Comparison of ENCODE assay signal across 8 cellular contexts in the genomic region with DNA sequence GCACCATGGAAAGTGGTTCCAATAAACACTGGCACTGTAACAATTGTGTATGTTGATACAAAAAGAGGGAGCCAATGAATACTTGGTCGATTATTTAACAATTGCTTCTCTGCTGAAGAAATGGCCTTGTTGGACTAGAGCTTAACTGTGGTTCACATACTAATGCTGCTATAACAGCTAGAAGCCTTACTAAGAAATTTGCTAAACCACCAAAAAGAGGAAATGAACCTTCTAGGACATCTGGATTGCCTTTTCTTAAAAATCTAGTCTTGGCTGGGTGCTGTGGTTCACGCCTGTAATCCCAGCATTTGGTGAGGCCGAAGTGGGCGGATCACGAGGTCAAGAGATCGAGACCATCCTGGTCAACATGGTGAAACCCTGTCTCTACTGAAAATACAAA.
DNase-seq lines count a peak whose midpoint lies in the region; ATAC-seq lines count a peak whose summit lies in the region.
"Not testable (repeated sequence)": the region's sequence is repeated elsewhere in the genome, so short reads cannot be mapped to it uniquely, and the experiment has no call there.

No MANE protein-coding gene starts in this region.

- H3K36me3 Mint-ChIP-seq in naive B cell, result not testable (repeated sequence)

- H3K9me3 Mint-ChIP-seq in naive B cell, result not testable (repeated sequence)

- DNase-seq in naive B cell, result not testable (repeated sequence)

- H3K27me3 Mint-ChIP-seq in naive B cell, result not testable (repeated sequence)

- not testable (repeated sequence) for H3K4me1 Mint-ChIP-seq in naive B cell

- peak; percentile 94 for ATAC-seq in GM18502 (IDR thresholded peaks at IDR 0.05; ENCODE audit: poor library complexity, unreplicated experiment)
- peak; percentile 73 for ATAC-seq in GM18873 (IDR thresholded peaks at IDR 0.05; ENCODE audit: low FRiP score, unreplicated experiment)
- ATAC-seq in GM19455 (IDR thresholded peaks at IDR 0.05; ENCODE audit: unreplicated experiment), result peak; percentile 72
- peak; percentile 95 for ATAC-seq in GM21576 (IDR thresholded peaks at IDR 0.05; ENCODE audit: unreplicated experiment)
- ATAC-seq in HG02840 (IDR thresholded peaks at IDR 0.05; ENCODE audit: low FRiP score, unreplicated experiment), result peak; percentile 73
- peak; percentile 95 for ATAC-seq in HG03103 (IDR thresholded peaks at IDR 0.05; ENCODE audit: low read depth, unreplicated experiment)
- ATAC-seq in HG03469 (IDR thresholded peaks at IDR 0.05; ENCODE audit: unreplicated experiment), result peak; percentile 96
- peak; percentile 90 to 92 for ATAC-seq in naive B cell (ENCODE audit: low read depth in 2 of 2)

- H3K4me3 Mint-ChIP-seq in naive B cell, result not testable (repeated sequence)

- not testable (repeated sequence) for H3K27ac Mint-ChIP-seq in naive B cell
